25 cellular contexts compared by ENCODE assay signal in the genomic region with DNA sequence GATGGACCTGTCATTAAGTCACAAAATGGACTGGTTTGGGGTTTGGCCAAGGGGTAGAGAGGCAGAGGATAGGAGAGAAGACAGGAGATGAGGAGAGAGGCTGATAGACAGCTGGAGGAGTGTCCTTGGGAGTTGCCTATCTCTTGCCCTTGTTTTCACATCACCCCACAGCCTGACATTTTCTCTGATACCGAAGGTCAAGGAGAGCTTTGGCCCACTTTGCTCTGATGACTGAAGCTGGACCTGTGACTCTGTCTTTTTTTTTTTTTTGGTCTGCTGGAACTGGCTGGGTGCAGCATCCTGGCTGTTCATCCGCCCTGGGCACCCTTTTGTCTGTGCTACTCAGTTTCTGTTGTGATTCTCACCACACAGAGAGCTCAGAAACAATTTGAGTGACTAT.
"Had no signal": no experiment of that assay in that cellular context is flagged by ENCODE, and none has a peak within 500 bp of the region (broad histone marks: within the 10 kb centered on the region; RNA-seq: fewer than 3 reads in every experiment).

No MANE protein-coding gene starts in this region.

- ATAC-seq: activated CD4-positive, alpha-beta T cell treated with anti-CD3 and anti-CD28 coated beads for 36 hours; activated naive CD4-positive, alpha-beta T cell treated with anti-CD3 and anti-CD28 coated beads, Interleukin-2, amount 50 U/mL, for 72 hours; effector memory CD8-positive, alpha-beta T cell; left lung; naive thymus-derived CD8-positive, alpha-beta T cell; sciatic nerve; WTC11 had no signal

- H3K4me3 ChIP-seq: esophagus squamous epithelium, left lung, ovary, smooth muscle cell, thoracic aorta, upper lobe of left lung had no signal

- H3K27ac Mint-ChIP-seq: activated CD4-positive, alpha-beta memory T cell treated with anti-CD3 and anti-CD28 coated beads, Interleukin-2, amount 10 ng/mL, durations not matched to agents 7 days and 5 days; activated CD4-positive, alpha-beta T cell treated with anti-CD3 and anti-CD28 coated beads for 36 hours; activated naive CD4-positive, alpha-beta T cell treated with anti-CD3 and anti-CD28 coated beads, Interleukin-2, amount 50 U/mL, for 72 hours; T-helper 2 cell treated with Interferon-gamma antibody and Interleukin-4, amounts not matched to agents 5 μg/mL and 100 μg/mL, for 36 hours; WTC11 had no signal

- DNase-seq: activated CD4-positive, alpha-beta memory T cell treated with anti-CD3 and anti-CD28 coated beads, Interleukin-2, amount 10 ng/mL, durations not matched to agents 7 days and 5 days; activated CD4-positive, alpha-beta T cell treated with anti-CD3 and anti-CD28 coated beads for 36 hours; activated CD8-positive, alpha-beta memory T cell treated with anti-CD3 and anti-CD28 coated beads, Interleukin-2, amount 50 U/mL, for 4 hours; activated effector memory CD4-positive, alpha-beta T cell treated with anti-CD3 and anti-CD28 coated beads, Interleukin-2, amount 50 U/mL, for 16 hours; activated T-cell treated with anti-CD3 and anti-CD28 coated beads, Interleukin-2, amount 50 U/mL, for 48 hours; amygdala; caudate nucleus; effector memory CD8-positive, alpha-beta T cell; esophagus squamous epithelium; hypothalamus; kidney; left lung; mesenchymal stem cell; naive thymus-derived CD8-positive, alpha-beta T cell; ovary; stimulated activated CD4-positive, alpha-beta T cell treated with anti-CD3 and anti-CD28 coated beads, Interleukin-4, amount 100 ng/mL, for 1 hour; SW 1271; upper lobe of left lung had no signal

- H3K9me3 ChIP-seq: esophagus squamous epithelium, ovary, thoracic aorta, upper lobe of left lung had no signal

- H3K4me2 ChIP-seq: smooth muscle cell had no signal

- H3K36me3 Mint-ChIP-seq: naive thymus-derived CD8-positive, alpha-beta T cell had no signal

- H3K4me3 Mint-ChIP-seq: activated CD4-positive, alpha-beta memory T cell treated with anti-CD3 and anti-CD28 coated beads, Interleukin-2, amount 10 ng/mL, durations not matched to agents 7 days and 5 days; activated CD4-positive, alpha-beta T cell treated with anti-CD3 and anti-CD28 coated beads for 36 hours; effector memory CD8-positive, alpha-beta T cell; T-helper 2 cell treated with Interferon-gamma antibody and Interleukin-4, amounts not matched to agents 5 μg/mL and 100 μg/mL, for 36 hours; WTC11 had no signal

- H3K27me3 ChIP-seq: esophagus squamous epithelium, left lung, ovary, upper lobe of left lung had no signal

- H3K27me3 Mint-ChIP-seq: activated CD4-positive, alpha-beta memory T cell treated with anti-CD3 and anti-CD28 coated beads, Interleukin-2, amount 10 ng/mL, durations not matched to agents 7 days and 5 days; activated CD4-positive, alpha-beta T cell treated with anti-CD3 and anti-CD28 coated beads for 36 hours; effector memory CD8-positive, alpha-beta T cell had no signal

- H3K9me3 Mint-ChIP-seq: effector memory CD8-positive, alpha-beta T cell had no signal

- H3K36me3 ChIP-seq: left lung, ovary, thoracic aorta, upper lobe of left lung had no signal

- FAIRE-seq: kidney, TTC549 had no signal

- H3K27ac ChIP-seq: esophagus squamous epithelium, ovary, thoracic aorta had no signal
